Comparison of ENCODE assay signal across 20 cellular contexts in the genomic region with DNA sequence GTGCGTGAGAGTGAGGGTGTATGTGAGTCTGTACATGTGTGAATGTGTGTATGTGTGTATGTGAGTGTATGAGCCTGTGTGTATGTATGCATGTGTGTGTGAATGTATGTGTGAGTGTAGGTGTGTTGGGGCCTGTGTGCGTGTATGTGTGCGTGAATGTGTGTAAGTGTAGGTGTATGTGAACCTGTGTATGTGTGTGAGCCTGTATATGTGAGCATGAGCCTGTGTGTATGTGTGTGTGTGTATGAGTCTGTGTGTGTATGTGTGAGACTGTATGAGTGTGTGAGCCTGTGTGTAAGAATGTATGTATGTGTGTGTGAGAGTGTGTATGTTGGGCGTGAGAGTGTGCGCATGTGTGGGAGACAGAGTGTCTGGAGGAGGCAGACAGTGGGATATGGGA.
"Had no signal": no experiment of that assay in that cellular context is flagged by ENCODE, and none has a peak within 500 bp of the region (broad histone marks: within the 10 kb centered on the region; RNA-seq: fewer than 3 reads in every experiment).

No MANE protein-coding gene starts in this region.

- H3K27me3 ChIP-seq: ovary, thyroid gland had no signal

- H3K27ac ChIP-seq: heart left ventricle, neutrophil, ovary, prostate gland, thyroid gland had no signal

- H3K4me3 ChIP-seq: heart left ventricle, ovary, prostate gland, thyroid gland had no signal

- H3K9me3 ChIP-seq: neutrophil, ovary, prostate gland, thyroid gland had no signal

- DNase-seq: activated gamma-delta T cell treated with Interleukin-2 at 50 U/mL for 16 hours; activated T-cell treated with anti-CD3 and anti-CD28 coated beads, Interleukin-2, amount 50 U/mL, for 1 hour; anterior cingulate cortex; central memory CD4-positive, alpha-beta T cell; dermis blood vessel endothelial cell; effector memory CD4-positive, alpha-beta T cell; heart left ventricle; left cardiac atrium; naive thymus-derived CD8-positive, alpha-beta T cell; stimulated activated CD4-positive, alpha-beta T cell treated with anti-CD3 and anti-CD28 coated beads, Interleukin-12 subunit alpha, Interleukin-12 subunit beta, amount 100 ng/mL, for 4 hours; stimulated activated CD4-positive, alpha-beta T cell treated with anti-CD3 and anti-CD28 coated beads, Interleukin-4, amount 100 ng/mL, for 4 hours; substantia nigra; T-helper 9 cell; thyroid gland had no signal

- FAIRE-seq: endothelial cell of umbilical vein, islet of Langerhans had no signal

- H3K36me3 ChIP-seq: heart left ventricle, neutrophil, ovary, prostate gland, thyroid gland had no signal

- ATAC-seq: heart left ventricle; left cardiac atrium; naive thymus-derived CD8-positive, alpha-beta T cell; WTC11 had no signal

- H3K4me1 ChIP-seq: prostate gland, thyroid gland had no signal
